In genomic region chr14:31421200-31421599, GRCh38 we compare ENCODE assay signal across 9 cellular contexts. TPM values are rescaled to one million over a fixed set of nuclear protein-coding genes. Genes with fewer than 3 reads are reported as not detected.
A peak's percentile ranks its signal among the peaks of the same experiment; 100 is the strongest.
DNase-seq lines count a peak whose midpoint lies in the region; ATAC-seq, FAIRE-seq and TF ChIP-seq lines count a peak whose summit lies in the region.
"Had no signal": no experiment of that assay in that cellular context is flagged by ENCODE, and none has a peak within 500 bp of the region (broad histone marks: within the 10 kb centered on the region; RNA-seq: fewer than 3 reads in every experiment).

No MANE protein-coding gene starts in this region.

- H3K36me3 Mint-ChIP-seq in IgD-negative memory B cell (peaks cover 1% of the 10 kb centered on the region), astrocyte (ENCODE audit: low read depth, unreplicated experiment) (no peaks in the 10 kb centered on the region), nephron (ENCODE audit: low read depth) (no peaks in the 10 kb centered on the region)

- H3K4me1 Mint-ChIP-seq in IgD-negative memory B cell (peaks cover 13 to 16% (median 15%) of the 10 kb centered on the region in 3 donors), astrocyte (ENCODE audit: low read depth, unreplicated experiment) (peaks cover 7% of the 10 kb centered on the region), nephron (peaks cover 15% of the 10 kb centered on the region)

- FAIRE-seq in astrocyte (lab: Jason Lieb, UNC): no peak
- FAIRE-seq: colon had no signal

- H3K36me3 ChIP-seq in BLaER1 treated with 17β-estradiol and CSF1 and Interleukin-3, amounts not matched to agents 10 nM and 100 nM: peaks cover 0 to 12% (median 0%) of the 10 kb centered on the region in 11 experiments; a peak in 2 of 22 replicates
- no peaks in the 10 kb centered on the region for H3K36me3 ChIP-seq in astrocyte (ENCODE audit: insufficient read depth, low read length)

- H3K27me3 ChIP-seq in BLaER1 treated with 17β-estradiol and CSF1 and Interleukin-3, amounts not matched to agents 10 nM and 100 nM: peaks cover 0 to 21% (median 12%) of the 10 kb centered on the region in 11 experiments; a peak in 9 of 22 replicates
- no peaks in the 10 kb centered on the region for H3K27me3 ChIP-seq in astrocyte (ENCODE audit: insufficient read depth, low read length)

- H4K20me1 ChIP-seq in BLaER1 treated with 17β-estradiol and CSF1 and Interleukin-3, amounts not matched to agents 10 nM and 100 nM: peaks cover 0 to 28% (median 5%) of the 10 kb centered on the region in 11 experiments; a peak in 8 of 22 replicates
- no peaks in the 10 kb centered on the region for H4K20me1 ChIP-seq in astrocyte (ENCODE audit: insufficient read depth, low read length)

- peak overlapping the region in 6 of 10 experiments; percentile 74 to 99 (median 94); a peak in 11 of 20 replicates for H3K4me3 ChIP-seq in BLaER1 treated with 17β-estradiol and CSF1 and Interleukin-3, amounts not matched to agents 10 nM and 100 nM
- no peak overlapping the region for H3K4me3 ChIP-seq in astrocyte (ENCODE audit: insufficient read depth, low read depth, low read length)

- H3K9me3 Mint-ChIP-seq in IgD-negative memory B cell (no peaks in the 10 kb centered on the region), astrocyte (ENCODE audit: unreplicated experiment) (no peaks in the 10 kb centered on the region), nephron (no peaks in the 10 kb centered on the region)

- peak overlapping the region in 9 of 11 experiments; percentile 75 to 94 (median 87); a peak in 12 of 22 replicates for H3K9ac ChIP-seq in BLaER1 treated with 17β-estradiol and CSF1 and Interleukin-3, amounts not matched to agents 10 nM and 100 nM
- no peak overlapping the region for H3K9ac ChIP-seq in astrocyte (ENCODE audit: low read length)

- peak overlapping the region in 10 of 11 experiments; percentile 49 to 85 (median 78); a peak in 17 of 22 replicates for H3K27ac ChIP-seq in BLaER1 treated with 17β-estradiol and CSF1 and Interleukin-3, amounts not matched to agents 10 nM and 100 nM
- H3K27ac ChIP-seq in astrocyte (ENCODE audit: low read depth, low read length): no peak overlapping the region

- ATAC-seq in GM19023 (IDR thresholded peaks at IDR 0.05; ENCODE audit: unreplicated experiment): no peak

- H3K79me2 ChIP-seq in astrocyte (ENCODE audit: insufficient read depth, low read length): peaks cover 40% of the 10 kb centered on the region

- H3K9me3 ChIP-seq in BLaER1 treated with 17β-estradiol and CSF1 and Interleukin-3, amounts not matched to agents 10 nM and 100 nM (replicated peaks in 1 of 11): no peaks in the 10 kb centered on the region
- no peaks in the 10 kb centered on the region for H3K9me3 ChIP-seq in astrocyte (ENCODE audit: insufficient read depth, low read depth, low read length)

- H3K4me2 ChIP-seq in BLaER1 treated with 17β-estradiol and CSF1 and Interleukin-3, amounts not matched to agents 10 nM and 100 nM: peak overlapping the region; percentile 70 to 98 (median 84); a peak in 18 of 22 replicates
- peak overlapping the region; percentile 88 for H3K4me2 ChIP-seq in astrocyte (ENCODE audit: low read length)

- peaks cover 6 to 22% (median 13%) of the 10 kb centered on the region in 10 experiments; a peak in 16 of 20 replicates for H3K4me1 ChIP-seq in BLaER1 treated with 17β-estradiol and CSF1 and Interleukin-3, amounts not matched to agents 10 nM and 100 nM
- no peaks in the 10 kb centered on the region for H3K4me1 ChIP-seq in astrocyte (ENCODE audit: insufficient read depth, low read length)

- H3K27ac Mint-ChIP-seq in IgD-negative memory B cell (peak overlapping the region in 2 of 3 donors; percentile 49 to 93), astrocyte (ENCODE audit: unreplicated experiment) (peak overlapping the region; percentile 92), nephron (peak overlapping the region; percentile 80 to 99 (median 98))

- H3K27me3 Mint-ChIP-seq in IgD-negative memory B cell (no peaks in the 10 kb centered on the region), astrocyte (ENCODE audit: low read depth, unreplicated experiment) (no peaks in the 10 kb centered on the region), nephron (ENCODE audit: low read depth) (no peaks in the 10 kb centered on the region)

- TF ChIP-seq CTCF in astrocyte (IDR thresholded peaks at IDR 0.05; ENCODE audit: insufficient read depth, low read depth, low read length): no peak
- no peak for TF ChIP-seq CTCF in nephron (IDR thresholded peaks at IDR 0.05; ENCODE audit: unreplicated experiment in 3 of 3)

- H3K4me3 Mint-ChIP-seq in IgD-negative memory B cell: peak overlapping the region; percentile 93 to 99 (median 98)
- H3K4me3 Mint-ChIP-seq in astrocyte (ENCODE audit: unreplicated experiment): peak overlapping the region; percentile 96
- H3K4me3 Mint-ChIP-seq in nephron: peak overlapping the region; percentile 97 to 100 (median 99)

- H2AFZ ChIP-seq in astrocyte (ENCODE audit: low read depth, low read length): peak overlapping the region; percentile 82

- DNase-seq in astrocyte (ENCODE audit: low read depth) (no peak), HuH-7 (ENCODE audit: low spot score) (no peak), NCI-H1105 treated with DMSO at 0.1 percent for 48 hours (lab: John Stamatoyannopoulos, UW) (no peak)
- no peak for DNase-seq in activated CD4-positive, CD25-positive, alpha-beta regulatory T cell (lab: John Stamatoyannopoulos, UW)

RNA-seq across cellular contexts. Expression of gene HEATR5A, which starts 0.8 kb away (rescaled TPM):
- 10.2 TPM for polyA plus RNA-seq in IgD-negative memory B cell
- 50.7 and 56.3 TPM in 2 replicates for total RNA-seq in astrocyte

RNA-seq across cellular contexts. Expression of gene DTD2, which starts 36.1 kb away (rescaled TPM):
- 22.1 TPM for polyA plus RNA-seq in IgD-negative memory B cell
- 22.6 and 24.7 TPM in 2 replicates for total RNA-seq in astrocyte
